In genomic region chr2:20648207-20648606, GRCh38 we compare ENCODE assay signal across 25 cellular contexts. TPM values are rescaled to one million over a fixed set of nuclear protein-coding genes. Genes with fewer than 3 reads are reported as not detected.
DNase-seq lines count a peak whose midpoint lies in the region; ATAC-seq and TF ChIP-seq lines count a peak whose summit lies in the region.
"Had no signal": no experiment of that assay in that cellular context is flagged by ENCODE, and none has a peak within 500 bp of the region (broad histone marks: within the 10 kb centered on the region; RNA-seq: fewer than 3 reads in every experiment).

No MANE protein-coding gene starts in this region.

- H3K9me3 Mint-ChIP-seq in immature natural killer cell: no peaks in the 10 kb centered on the region
- H3K9me3 Mint-ChIP-seq in osteocyte (ENCODE audit: unreplicated experiment): no peaks in the 10 kb centered on the region
- H3K9me3 Mint-ChIP-seq: activated B cell treated with CpG ODN at 0.5 μM for 24 hours had no signal

- H3K27me3 Mint-ChIP-seq in immature natural killer cell (ENCODE audit: low read depth in 3 of 3) (peaks cover 2 to 11% (median 9%) of the 10 kb centered on the region in 3 donors), osteocyte (ENCODE audit: unreplicated experiment) (no peaks in the 10 kb centered on the region)
- H3K27me3 Mint-ChIP-seq: activated B cell treated with CpG ODN at 0.5 μM for 24 hours; activated naive CD8-positive, alpha-beta T cell had no signal

- H3K36me3 Mint-ChIP-seq in immature natural killer cell: peaks cover 0 to 17% (median 14%) of the 10 kb centered on the region in 3 donors
- H3K36me3 Mint-ChIP-seq in osteocyte (ENCODE audit: unreplicated experiment): peaks cover 11% of the 10 kb centered on the region
- H3K36me3 Mint-ChIP-seq: activated naive CD8-positive, alpha-beta T cell had no signal

- H3K27ac ChIP-seq in BLaER1 treated with 17β-estradiol and CSF1 and Interleukin-3, amounts not matched to agents 10 nM and 100 nM: peak overlapping the region in 3 of 11 experiments; percentile 28 to 51 (median 51); a peak in 4 of 22 replicates
- peak overlapping the region; percentile 78 for H3K27ac ChIP-seq in SJCRH30
- no peak overlapping the region for H3K27ac ChIP-seq in upper lobe of left lung
- H3K27ac ChIP-seq: foreskin keratinocyte had no signal

- H3K9me3 ChIP-seq in BLaER1 treated with 17β-estradiol and CSF1 and Interleukin-3, amounts not matched to agents 10 nM and 100 nM (replicated peaks in 1 of 11): no peaks in the 10 kb centered on the region
- H3K9me3 ChIP-seq in SJCRH30 (replicated peaks): no peaks in the 10 kb centered on the region
- no peaks in the 10 kb centered on the region for H3K9me3 ChIP-seq in upper lobe of left lung

- H4K20me1 ChIP-seq in BLaER1 treated with 17β-estradiol and CSF1 and Interleukin-3, amounts not matched to agents 10 nM and 100 nM: peaks cover 0 to 72% (median 21%) of the 10 kb centered on the region in 11 experiments; a peak in 15 of 22 replicates

- peak overlapping the region; percentile 85 to 99 (median 89) for H3K4me2 ChIP-seq in BLaER1 treated with 17β-estradiol and CSF1 and Interleukin-3, amounts not matched to agents 10 nM and 100 nM
- H3K4me2 ChIP-seq: smooth muscle cell had no signal

- H3K4me3 Mint-ChIP-seq in immature natural killer cell (no peak overlapping the region), osteocyte (ENCODE audit: unreplicated experiment) (peak overlapping the region; percentile 31)
- H3K4me3 Mint-ChIP-seq: activated naive CD8-positive, alpha-beta T cell had no signal

- TF ChIP-seq EP300 in upper lobe of left lung (IDR thresholded peaks at IDR 0.05): no peak

- peak overlapping the region in 3 of 10 experiments; percentile 5 to 44 (median 32); a peak in 5 of 20 replicates for H3K4me3 ChIP-seq in BLaER1 treated with 17β-estradiol and CSF1 and Interleukin-3, amounts not matched to agents 10 nM and 100 nM
- H3K4me3 ChIP-seq in SJCRH30: peak overlapping the region; percentile 7; the same call in 1 of the 2 replicates
- H3K4me3 ChIP-seq in upper lobe of left lung: no peak overlapping the region
- H3K4me3 ChIP-seq: smooth muscle cell had no signal

- DNase-seq in SJCRH30 (no peak), immature natural killer cell (no peak), osteocyte (ENCODE audit: extremely low spot score, unreplicated experiment) (no peak), upper lobe of left lung (no peak), kidney glomerular epithelial cell (lab: John Stamatoyannopoulos, UW) (no peak)
- DNase-seq: activated B cell treated with CpG ODN at 0.5 μM for 24 hours; activated CD4-positive, alpha-beta T cell treated with anti-CD3 and anti-CD28 coated beads, Interleukin-2, amount 50 U/mL, for 4 hours; C1 segment of cervical spinal cord; DMS 273 treated with DMSO at 0.1 percent for 48 hours; foreskin keratinocyte; IMR-90; left ventricle myocardium superior; NCI-H1417; NCI-H2081; NCI-H82; occipital lobe; OCI-M1; T1000 had no signal

- H3K36me3 ChIP-seq in BLaER1 treated with 17β-estradiol and CSF1 and Interleukin-3, amounts not matched to agents 10 nM and 100 nM: peaks cover 0 to 43% (median 15%) of the 10 kb centered on the region in 11 experiments; a peak in 12 of 22 replicates
- H3K36me3 ChIP-seq in SJCRH30 (no peaks in the 10 kb centered on the region), upper lobe of left lung (peaks cover 9 to 28% (median 25%) of the 10 kb centered on the region in 4 donors)

- TF ChIP-seq POLR2A in GM18505 (IDR thresholded peaks at IDR 0.05; ENCODE audit: borderline replicate concordance, extremely low read depth, insufficient read depth, insufficient read length) (no peak), upper lobe of left lung (IDR thresholded peaks at IDR 0.05) (no peak)

- 88 to 98% methylated on average over 4 of the region's 4 CpGs for WGBS in upper lobe of left lung, 2 donors

- H3K4me1 Mint-ChIP-seq in immature natural killer cell: peaks cover 39 to 51% of the 10 kb centered on the region in 2 donors
- H3K4me1 Mint-ChIP-seq in osteocyte (ENCODE audit: unreplicated experiment): peaks cover 40% of the 10 kb centered on the region

- ATAC-seq in HG02885 (IDR thresholded peaks at IDR 0.05; ENCODE audit: poor library complexity, unreplicated experiment) (no peak), GM18505 (IDR thresholded peaks at IDR 0.05; ENCODE audit: unreplicated experiment) (no peak), upper lobe of left lung (ENCODE audit: low FRiP score in 2 of 2) (no peak)
- ATAC-seq: foreskin keratinocyte, HCT116, left ventricle myocardium superior had no signal

- peak overlapping the region in 5 of 11 experiments; percentile 9 to 47 (median 30); a peak in 7 of 22 replicates for H3K9ac ChIP-seq in BLaER1 treated with 17β-estradiol and CSF1 and Interleukin-3, amounts not matched to agents 10 nM and 100 nM

- no peak for TF ChIP-seq CTCF in osteocyte (IDR thresholded peaks at IDR 0.05)
- TF ChIP-seq CTCF in upper lobe of left lung (IDR thresholded peaks at IDR 0.05): no peak

- H3K27ac Mint-ChIP-seq in immature natural killer cell (peak overlapping the region in 4 of 6 donors; percentile 37 to 91 (median 66)), osteocyte (ENCODE audit: unreplicated experiment) (no peak overlapping the region)
- H3K27ac Mint-ChIP-seq: activated B cell treated with CpG ODN at 0.5 μM for 24 hours; activated naive CD8-positive, alpha-beta T cell had no signal

- H3K4me1 ChIP-seq in BLaER1 treated with 17β-estradiol and CSF1 and Interleukin-3, amounts not matched to agents 10 nM and 100 nM: peaks cover 35 to 62% (median 52%) of the 10 kb centered on the region in 10 experiments
- H3K4me1 ChIP-seq in SJCRH30: peaks cover 38% of the 10 kb centered on the region
- peaks cover 25 to 29% (median 26%) of the 10 kb centered on the region in 4 donors for H3K4me1 ChIP-seq in upper lobe of left lung

- no peaks in the 10 kb centered on the region for H3K27me3 ChIP-seq in BLaER1 treated with 17β-estradiol and CSF1 and Interleukin-3, amounts not matched to agents 10 nM and 100 nM
- no peaks in the 10 kb centered on the region for H3K27me3 ChIP-seq in SJCRH30
- no peaks in the 10 kb centered on the region for H3K27me3 ChIP-seq in upper lobe of left lung
- H3K27me3 ChIP-seq: foreskin keratinocyte had no signal

RNA-seq across cellular contexts. Expression of gene HS1BP3, which starts 2.7 kb away (rescaled TPM):
- total RNA-seq in SJCRH30 (2014; rRNA removed; shearing (Covaris generic)): 14.0 and 14.7 TPM in 2 replicates
- 10 to 100 TPM; 19.2 to 31.1 (median 25.3) TPM for polyA plus RNA-seq in immature natural killer cell
- total RNA-seq in osteocyte (40.5 and 42.8 TPM in 2 replicates), upper lobe of left lung (10 to 100 TPM; 41.0 to 45.8 (median 42.7) TPM)

RNA-seq across cellular contexts. Expression of gene GDF7, which starts 18.7 kb away (rescaled TPM):
- total RNA-seq in SJCRH30 (2014; rRNA removed; shearing (Covaris generic)): 0.02 and 0.03 TPM in 2 replicates
- polyA plus RNA-seq in immature natural killer cell: not detected
- total RNA-seq in osteocyte (9.0 and 10.1 TPM in 2 replicates), upper lobe of left lung (1 to 10 TPM in 1 of 6 donors, under 1 TPM in 5; under 0.01 to 1.8 (median 0.44) TPM)
- total RNA-seq: epithelial cell of proximal tubule, foreskin keratinocyte had no signal
- polyA plus RNA-seq: foreskin keratinocyte, smooth muscle cell had no signal
